Comparison of ENCODE assay signal across 21 cellular contexts in the genomic region with DNA sequence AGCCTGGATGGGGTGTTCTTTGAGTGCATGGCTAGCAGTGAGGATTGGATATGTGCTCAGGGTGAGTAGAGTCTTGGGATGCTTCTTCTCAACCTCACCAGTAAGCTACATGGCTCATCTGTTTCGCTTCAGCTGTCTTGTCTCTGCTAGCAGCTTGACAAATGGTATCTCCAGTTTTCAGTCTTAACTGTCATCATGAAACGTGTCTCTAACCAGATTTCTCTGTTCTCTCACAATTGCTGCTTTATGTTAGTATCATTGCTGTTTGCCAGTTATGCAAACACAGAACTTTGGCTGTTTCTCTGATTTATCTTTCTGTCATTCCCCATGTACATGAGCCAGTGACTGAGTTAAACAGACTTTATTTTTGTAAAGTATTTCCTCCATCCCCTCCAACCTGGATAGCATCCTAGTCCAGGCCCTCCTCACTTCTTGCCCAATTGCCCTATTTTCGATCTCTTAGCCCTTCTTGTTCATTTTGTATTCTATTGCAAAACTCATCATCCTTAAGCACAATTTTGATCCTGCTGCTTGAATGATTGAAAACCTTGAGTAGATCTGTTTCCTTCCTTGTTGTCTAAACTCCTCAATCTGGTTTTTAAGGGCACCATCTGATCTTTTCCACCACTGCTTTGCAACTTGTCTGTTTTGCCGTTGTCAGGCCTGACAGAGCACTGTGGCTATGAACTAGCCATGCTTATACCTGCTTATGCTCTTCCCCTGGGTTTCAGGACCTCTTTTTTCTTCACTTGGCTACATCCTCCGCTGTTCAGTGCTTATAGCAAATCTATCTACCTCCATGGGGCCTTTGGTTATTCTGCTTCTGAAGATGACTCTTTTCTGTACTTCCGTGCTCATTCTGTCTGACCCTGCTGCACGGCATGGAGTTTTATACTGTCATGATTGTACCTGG. TPM values are rescaled to one million over a fixed set of nuclear protein-coding genes. Genes with fewer than 3 reads are reported as not detected.
DNase-seq lines count a peak whose midpoint lies in the region; ATAC-seq and TF ChIP-seq lines count a peak whose summit lies in the region.
"Had no signal": no experiment of that assay in that cellular context is flagged by ENCODE, and none has a peak within 500 bp of the region (broad histone marks: within the 10 kb centered on the region; RNA-seq: fewer than 3 reads in every experiment).

No MANE protein-coding gene starts in this region.

- intact Hi-C loops in left lung (cut with DNase I): no loop called here

- H3K4me3 Mint-ChIP-seq in stimulated activated memory B cell treated with anti-CD40 and anti-IgM and Interleukin-4, amounts not matched to agents 10 μg/mL and 1 μg/mL and 100 μg/mL, for 72 hours: no peak overlapping the region
- H3K4me3 Mint-ChIP-seq: H9 had no signal

- H3K4me1 ChIP-seq in RWPE2 (ENCODE audit: insufficient read depth, poor library complexity, severe bottlenecking) (no peaks in the 10 kb centered on the region), left lung (no peaks in the 10 kb centered on the region)
- H3K4me1 ChIP-seq in effector memory CD4-positive, alpha-beta T cell (ENCODE audit: control insufficient read depth, insufficient read depth, low read length, poor library complexity, severe bottlenecking): no peaks in the 10 kb centered on the region
- H3K4me1 ChIP-seq: body of pancreas, SJCRH30 had no signal

- H3K36me3 ChIP-seq in RWPE2 (ENCODE audit: low read depth) (peaks cover 99% of the 10 kb centered on the region), left lung (peaks cover 0 to 100% of the 10 kb centered on the region in 2 donors)
- peaks cover 88% of the 10 kb centered on the region for H3K36me3 ChIP-seq in effector memory CD4-positive, alpha-beta T cell (ENCODE audit: control insufficient read depth, insufficient read depth, low read length)

- no peaks in the 10 kb centered on the region for H3K9me3 Mint-ChIP-seq in stimulated activated memory B cell treated with anti-CD40 and anti-IgM and Interleukin-4, amounts not matched to agents 10 μg/mL and 1 μg/mL and 100 μg/mL, for 72 hours
- H3K9me3 Mint-ChIP-seq: H9 had no signal

- ATAC-seq in RWPE2 (ENCODE audit: low read depth) (0 out of 3 replicates have a peak, but pooled peaks have one; percentile 17), left lung (peak; percentile 39), HG02938 (IDR thresholded peaks at IDR 0.05; ENCODE audit: unreplicated experiment) (no peak)
- ATAC-seq in stimulated activated memory B cell treated with anti-CD40 and anti-IgM and Interleukin-4, amounts not matched to agents 10 μg/mL and 1 μg/mL and 100 μg/mL, for 72 hours: peak; percentile 72
- ATAC-seq: body of pancreas had no signal

- peaks cover 68% of the 10 kb centered on the region for H3K36me3 Mint-ChIP-seq in stimulated activated memory B cell treated with anti-CD40 and anti-IgM and Interleukin-4, amounts not matched to agents 10 μg/mL and 1 μg/mL and 100 μg/mL, for 72 hours

- H3K4me3 ChIP-seq in GM12865 (ENCODE audit: low read depth, low read length): no peak overlapping the region
- no peak overlapping the region for H3K4me3 ChIP-seq in RWPE2 (ENCODE audit: severe bottlenecking)
- H3K4me3 ChIP-seq in left lung: no peak overlapping the region
- no peak overlapping the region for H3K4me3 ChIP-seq in effector memory CD4-positive, alpha-beta T cell (ENCODE audit: insufficient read depth, low read depth, low read length, poor library complexity, severe bottlenecking)
- H3K4me3 ChIP-seq: body of pancreas, SJCRH30 had no signal

- H3K4me1 Mint-ChIP-seq in stimulated activated memory B cell treated with anti-CD40 and anti-IgM and Interleukin-4, amounts not matched to agents 10 μg/mL and 1 μg/mL and 100 μg/mL, for 72 hours: peaks cover 5% of the 10 kb centered on the region
- H3K4me1 Mint-ChIP-seq: H9 had no signal

- DNase-seq in GM12865 (ENCODE audit: low read depth) (peak; percentile 6), RWPE2 (ENCODE audit: low spot score) (no peak), left lung (no peak), islet precursor cell (no peak)
- DNase-seq in effector memory CD4-positive, alpha-beta T cell: no peak
- DNase-seq: activated CD4-positive, alpha-beta T cell treated with anti-CD3 and anti-CD28 coated beads for 1 hour; activated gamma-delta T cell treated with Interleukin-2 at 50 U/mL for 16 hours; body of pancreas; H9; Karpas-422; NCI-H1436 treated with DMSO at 0.1 percent for 48 hours; NCI-H510A; posterior cingulate gyrus; SJCRH30; T-helper 1 cell had no signal

- no peak overlapping the region for H3K27ac Mint-ChIP-seq in stimulated activated memory B cell treated with anti-CD40 and anti-IgM and Interleukin-4, amounts not matched to agents 10 μg/mL and 1 μg/mL and 100 μg/mL, for 72 hours
- H3K27ac Mint-ChIP-seq: H9 had no signal

- no peaks in the 10 kb centered on the region for H3K27me3 Mint-ChIP-seq in stimulated activated memory B cell treated with anti-CD40 and anti-IgM and Interleukin-4, amounts not matched to agents 10 μg/mL and 1 μg/mL and 100 μg/mL, for 72 hours

- H3K9me3 ChIP-seq in RWPE2 (ENCODE audit: severe bottlenecking): no peaks in the 10 kb centered on the region
- no peaks in the 10 kb centered on the region for H3K9me3 ChIP-seq in left lung
- no peaks in the 10 kb centered on the region for H3K9me3 ChIP-seq in effector memory CD4-positive, alpha-beta T cell (ENCODE audit: control insufficient read depth, low read length)
- H3K9me3 ChIP-seq: body of pancreas, SJCRH30 had no signal

- H3K27me3 ChIP-seq in RWPE2 (ENCODE audit: insufficient read depth, poor library complexity, severe bottlenecking) (no peaks in the 10 kb centered on the region), left lung (no peaks in the 10 kb centered on the region)
- H3K27me3 ChIP-seq in effector memory CD4-positive, alpha-beta T cell (replicated peaks; ENCODE audit: control insufficient read depth, insufficient read depth, low read length, poor library complexity, severe bottlenecking): no peaks in the 10 kb centered on the region
- H3K27me3 ChIP-seq: body of pancreas, SJCRH30 had no signal

- no peak for TF ChIP-seq CTCF in GM12865 (IDR thresholded peaks at IDR 0.05; ENCODE audit: insufficient read depth, low read depth, low read length, missing control alignments)
- no peak for TF ChIP-seq CTCF in RWPE2 (IDR thresholded peaks at IDR 0.05; ENCODE audit: poor library complexity, severe bottlenecking)
- TF ChIP-seq CTCF in left lung (IDR thresholded peaks at IDR 0.05): no peak

- H3K27ac ChIP-seq in RWPE2 (ENCODE audit: poor library complexity, severe bottlenecking) (no peak overlapping the region), left lung (no peak overlapping the region)
- no peak overlapping the region for H3K27ac ChIP-seq in effector memory CD4-positive, alpha-beta T cell (ENCODE audit: insufficient read depth, low read length, poor library complexity, severe bottlenecking)
- H3K27ac ChIP-seq: body of pancreas, epithelial cell of prostate, SJCRH30 had no signal

RNA-seq across cellular contexts. Expression of a gene that starts 37.7 kb away (rescaled TPM):
- not detected for total RNA-seq in left lung
- total RNA-seq: body of pancreas, cerebellum, H9, mononuclear cell, SJCRH30, urinary bladder had no signal

RNA-seq across cellular contexts. Expression of a gene that starts 58.4 kb away (rescaled TPM):
- total RNA-seq in left lung: under 1 TPM in 1 of 2 donors, not detected in 1; 0.44 TPM
- total RNA-seq: body of pancreas, cerebellum, mononuclear cell, SJCRH30 had no signal
